8 cellular contexts compared by ENCODE assay signal in genomic region chr18:54357660-54358494, GRCh38. TPM values are rescaled to one million over a fixed set of nuclear protein-coding genes. Genes with fewer than 3 reads are reported as not detected.
A peak's percentile ranks its signal among the peaks of the same experiment; 100 is the strongest.
DNase-seq lines count a peak whose midpoint lies in the region; ATAC-seq and TF ChIP-seq lines count a peak whose summit lies in the region.

Gene C18orf54, plus strand, starts transcription at chr18:54357906. Its CDS starts 2,667 bp downstream, at chr18:54360573.
A gene with protein sequence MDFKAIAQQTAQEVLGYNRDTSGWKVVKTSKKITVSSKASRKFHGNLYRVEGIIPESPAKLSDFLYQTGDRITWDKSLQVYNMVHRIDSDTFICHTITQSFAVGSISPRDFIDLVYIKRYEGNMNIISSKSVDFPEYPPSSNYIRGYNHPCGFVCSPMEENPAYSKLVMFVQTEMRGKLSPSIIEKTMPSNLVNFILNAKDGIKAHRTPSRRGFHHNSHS (minus strand): TSS chr18:54357858. CDS start chr18:54354573, 3,285 bp downstream.

- intact Hi-C loops in Right ventricle myocardium inferior (cut with DNase I) (no loop called here), ovary (cut with DNase I) (loop anchor here in 1 of 4 donors (10.0 kb wide), 1 partner anchor 133 kb away; the partner anchor contains the start of gene MBD2), tibial artery (cut with DNase I; ENCODE audit: low total_unique reads) (no loop called here)

- peak within 1 kb of the TSS; percentile 97 for H3K27ac Mint-ChIP-seq in activated naive CD4-positive, alpha-beta T cell treated with anti-CD3 and anti-CD28 coated beads, Interleukin-2, amount 50 U/mL, for 24 hours

- no peaks in the 10 kb centered on the region for H3K9me3 ChIP-seq in ovary
- H3K9me3 ChIP-seq in tibial artery: no peaks in the 10 kb centered on the region

- no peaks in the 10 kb centered on the region for H3K27me3 Mint-ChIP-seq in activated naive CD4-positive, alpha-beta T cell treated with anti-CD3 and anti-CD28 coated beads, Interleukin-2, amount 50 U/mL, for 24 hours

- peaks cover 20% of the 10 kb centered on the region for H3K4me1 Mint-ChIP-seq in activated naive CD4-positive, alpha-beta T cell treated with anti-CD3 and anti-CD28 coated beads, Interleukin-2, amount 50 U/mL, for 24 hours

- H3K4me1 ChIP-seq in ovary (ENCODE audit: insufficient read depth) (peaks cover 2% of the 10 kb centered on the region), tibial artery (peaks cover 0 to 6% (median 1%) of the 10 kb centered on the region in 4 donors)

- no peaks in the 10 kb centered on the region for H3K36me3 ChIP-seq in ovary
- H3K36me3 ChIP-seq in tibial artery: no peaks in the 10 kb centered on the region

- H3K27me3 ChIP-seq in ovary (no peaks in the 10 kb centered on the region), tibial artery (no peaks in the 10 kb centered on the region)

- 0 to 1% (median 1%) methylated on average over 61 to 62 of the region's 62 CpGs for WGBS in ovary, 3 donors

- H3K36me3 Mint-ChIP-seq in activated naive CD4-positive, alpha-beta T cell treated with anti-CD3 and anti-CD28 coated beads, Interleukin-2, amount 50 U/mL, for 24 hours: peaks cover 1% of the 10 kb centered on the region

- peak; percentile 87 for TF ChIP-seq POLR2A in GM10847 (IDR thresholded peaks at IDR 0.05; ENCODE audit: extremely low read depth, insufficient read length)
- TF ChIP-seq POLR2A in NB4 (IDR thresholded peaks at IDR 0.05; ENCODE audit: extremely low read depth, insufficient read length): peak; percentile 61
- TF ChIP-seq POLR2A in ovary (IDR thresholded peaks at IDR 0.05): no peak

- DNase-seq in NB4 (ENCODE audit: low read depth) (peak; percentile 92), SK-N-DZ (ENCODE audit: low spot score) (peak; percentile 90), Right ventricle myocardium inferior (ENCODE audit: missing footprints) (peak; percentile 95), ovary (peak; percentile 76 to 88 (median 83)), tibial artery (peak; percentile 81 to 89)

- TF ChIP-seq EP300 in ovary (IDR thresholded peaks at IDR 0.05): no peak

- H3K9me3 Mint-ChIP-seq in activated naive CD4-positive, alpha-beta T cell treated with anti-CD3 and anti-CD28 coated beads, Interleukin-2, amount 50 U/mL, for 24 hours: no peaks in the 10 kb centered on the region

- H3K4me3 ChIP-seq in NB4 (ENCODE audit: low read depth, low read length): peak within 1 kb of the TSS; percentile 77
- peak within 1 kb of the TSS; percentile 63 for H3K4me3 ChIP-seq in ovary
- H3K4me3 ChIP-seq in tibial artery: peak within 1 kb of the TSS; percentile 59 to 92

- ATAC-seq in HG02588 (IDR thresholded peaks at IDR 0.05; ENCODE audit: unreplicated experiment) (peak; percentile 95), Right ventricle myocardium inferior (peak; percentile 97)

- H3K27ac ChIP-seq in ovary (peak within 1 kb of the TSS; percentile 24 to 37), tibial artery (peak within 1 kb of the TSS; percentile 66)

- peak within 1 kb of the TSS; percentile 100 for H3K4me3 Mint-ChIP-seq in activated naive CD4-positive, alpha-beta T cell treated with anti-CD3 and anti-CD28 coated beads, Interleukin-2, amount 50 U/mL, for 24 hours

- TF ChIP-seq CTCF in NB4 (IDR thresholded peaks at IDR 0.05; ENCODE audit: low read depth, low read length) (peak; percentile 45), ovary (IDR thresholded peaks at IDR 0.05) (no peak), tibial artery (IDR thresholded peaks at IDR 0.05) (no peak)

RNA-seq across cellular contexts. Expression of gene C18orf54, which starts in this region (rescaled TPM):
- 5.0 and 6.3 TPM in 2 replicates for polyA plus RNA-seq in SK-N-DZ (2014; cell fraction: cytosol; rRNA removed)
- polyA plus RNA-seq in SK-N-DZ (2014; cell fraction: nucleus; rRNA removed): 5.8 and 8.1 TPM in 2 replicates
- total RNA-seq in Right ventricle myocardium inferior (1.8 TPM), ovary (1 to 10 TPM; 1.2 to 2.5 (median 1.9) TPM)
- 1 to 10 TPM in 1 of 2 donors, under 1 TPM in 1; 0.87 to 1.8 TPM for polyA plus RNA-seq in ovary

RNA-seq across cellular contexts. Expression of the second gene that starts in this region (rescaled TPM):
- polyA plus RNA-seq in SK-N-DZ (2014; cell fraction: cytosol; rRNA removed): 0.10 TPM in 1 of 2 replicates, not detected in the other
- polyA plus RNA-seq in SK-N-DZ (2014; cell fraction: nucleus; rRNA removed): not detected in 2 replicates
- total RNA-seq in Right ventricle myocardium inferior (not detected), ovary (not detected)
- not detected for polyA plus RNA-seq in ovary

Comparison
In these comparisons a context has a peak if more than half of its experiments do, and no peak if none do; other contexts are left out.
1. Peak in every context shown above with its lines: DNase-seq, ATAC-seq, H3K4me3 ChIP-seq and H3K27ac ChIP-seq.